24 cellular contexts compared by ENCODE assay signal in genomic region chr7:135327458-135327857, GRCh38.
"Had no signal": no experiment of that assay in that cellular context is flagged by ENCODE, and none has a peak within 500 bp of the region (broad histone marks: within the 10 kb centered on the region; RNA-seq: fewer than 3 reads in every experiment).

No MANE protein-coding gene starts in this region.

- H3K27ac ChIP-seq: adrenal gland, body of pancreas, colonic mucosa, dorsolateral prefrontal cortex had no signal

- DNase-seq: activated CD4-positive, alpha-beta memory T cell treated with anti-CD3 and anti-CD28 coated beads for 36 hours; activated CD4-positive, alpha-beta T cell treated with anti-CD3 and anti-CD28 coated beads for 36 hours; activated CD4-positive, alpha-beta T cell treated with anti-CD3 and anti-CD28 coated beads, Interleukin-2, amount 10 ng/mL, durations not matched to agents 24 days and 14 days; activated CD4-positive, CD25-positive, alpha-beta regulatory T cell; activated CD4-positive, CD25-positive, alpha-beta regulatory T cell treated with anti-CD3 and anti-CD28 coated beads, Interleukin-2, amount 50 U/mL, for 72 hours; activated CD8-positive, alpha-beta T cell treated with anti-CD3 and anti-CD28 coated beads, Interleukin-2, amount 10 ng/mL, durations not matched to agents 7 days and 5 days; activated effector memory CD4-positive, alpha-beta T cell treated with Interleukin-2 at 50 U/mL for 16 hours; activated gamma-delta T cell treated with Interleukin-2 at 50 U/mL for 16 hours; activated naive CD4-positive, alpha-beta T cell treated with anti-CD3 and anti-CD28 coated beads, Interleukin-2, amount 50 U/mL, for 16 hours; activated naive CD4-positive, alpha-beta T cell treated with Interleukin-2 at 50 U/mL for 16 hours; activated T-cell treated with anti-CD3 and anti-CD28 coated beads, Interleukin-2, amount 50 U/mL, for 4 hours; amygdala; aorta; body of pancreas; central memory CD4-positive, alpha-beta T cell; cerebellar nuclear complex; colonic mucosa; dorsolateral prefrontal cortex; effector memory CD4-positive, alpha-beta T cell; endodermal cell; foreskin fibroblast; head of caudate nucleus; T-helper 2 cell had no signal

- H3K4me3 ChIP-seq: adrenal gland, body of pancreas, colonic mucosa, dorsolateral prefrontal cortex had no signal
